In genomic region chr3:89983449-89983848, GRCh38 we compare ENCODE assay signal across 8 cellular contexts.
"Had no signal": no experiment of that assay in that cellular context is flagged by ENCODE, and none has a peak within 500 bp of the region (broad histone marks: within the 10 kb centered on the region; RNA-seq: fewer than 3 reads in every experiment).

No MANE protein-coding gene starts in this region.

- H3K4me2 ChIP-seq: KMS-11 had no signal

- ATAC-seq: K562 had no signal

- H3K4me3 Mint-ChIP-seq: IgD-negative memory B cell had no signal

- H3K4me3 ChIP-seq: K562 had no signal

- H3K36me3 Mint-ChIP-seq: IgD-negative memory B cell had no signal

- H3K27ac ChIP-seq: HL-60, KMS-11 had no signal

- H3K27me3 Mint-ChIP-seq: IgD-negative memory B cell had no signal

- H3K9ac ChIP-seq: KMS-11 had no signal

- H3K27ac Mint-ChIP-seq: IgD-negative memory B cell had no signal

- DNase-seq: IMR-90, KBM-7, KG1 had no signal

- H3K4me1 Mint-ChIP-seq: IgD-negative memory B cell had no signal

- FAIRE-seq: HTR-8/SVneo, K562 had no signal
